ENCODE assay signal across 1 cellular context in genomic region chr15:64093627-64094417, GRCh38.
A peak's percentile ranks its signal among the peaks of the same experiment; 100 is the strongest.
TF ChIP-seq lines count a peak whose summit lies in the region.

CIAO2A (minus strand) TSS chr15:64093838; CDS start chr15:64093768, 70 bp downstream.

TF ChIP-seq in HepG2, 621 proteins besides CTCF, POLR2A, EP300 and RAD21 (continued from another document and continues in another):
- TF ChIP-seq, protein P1, sequence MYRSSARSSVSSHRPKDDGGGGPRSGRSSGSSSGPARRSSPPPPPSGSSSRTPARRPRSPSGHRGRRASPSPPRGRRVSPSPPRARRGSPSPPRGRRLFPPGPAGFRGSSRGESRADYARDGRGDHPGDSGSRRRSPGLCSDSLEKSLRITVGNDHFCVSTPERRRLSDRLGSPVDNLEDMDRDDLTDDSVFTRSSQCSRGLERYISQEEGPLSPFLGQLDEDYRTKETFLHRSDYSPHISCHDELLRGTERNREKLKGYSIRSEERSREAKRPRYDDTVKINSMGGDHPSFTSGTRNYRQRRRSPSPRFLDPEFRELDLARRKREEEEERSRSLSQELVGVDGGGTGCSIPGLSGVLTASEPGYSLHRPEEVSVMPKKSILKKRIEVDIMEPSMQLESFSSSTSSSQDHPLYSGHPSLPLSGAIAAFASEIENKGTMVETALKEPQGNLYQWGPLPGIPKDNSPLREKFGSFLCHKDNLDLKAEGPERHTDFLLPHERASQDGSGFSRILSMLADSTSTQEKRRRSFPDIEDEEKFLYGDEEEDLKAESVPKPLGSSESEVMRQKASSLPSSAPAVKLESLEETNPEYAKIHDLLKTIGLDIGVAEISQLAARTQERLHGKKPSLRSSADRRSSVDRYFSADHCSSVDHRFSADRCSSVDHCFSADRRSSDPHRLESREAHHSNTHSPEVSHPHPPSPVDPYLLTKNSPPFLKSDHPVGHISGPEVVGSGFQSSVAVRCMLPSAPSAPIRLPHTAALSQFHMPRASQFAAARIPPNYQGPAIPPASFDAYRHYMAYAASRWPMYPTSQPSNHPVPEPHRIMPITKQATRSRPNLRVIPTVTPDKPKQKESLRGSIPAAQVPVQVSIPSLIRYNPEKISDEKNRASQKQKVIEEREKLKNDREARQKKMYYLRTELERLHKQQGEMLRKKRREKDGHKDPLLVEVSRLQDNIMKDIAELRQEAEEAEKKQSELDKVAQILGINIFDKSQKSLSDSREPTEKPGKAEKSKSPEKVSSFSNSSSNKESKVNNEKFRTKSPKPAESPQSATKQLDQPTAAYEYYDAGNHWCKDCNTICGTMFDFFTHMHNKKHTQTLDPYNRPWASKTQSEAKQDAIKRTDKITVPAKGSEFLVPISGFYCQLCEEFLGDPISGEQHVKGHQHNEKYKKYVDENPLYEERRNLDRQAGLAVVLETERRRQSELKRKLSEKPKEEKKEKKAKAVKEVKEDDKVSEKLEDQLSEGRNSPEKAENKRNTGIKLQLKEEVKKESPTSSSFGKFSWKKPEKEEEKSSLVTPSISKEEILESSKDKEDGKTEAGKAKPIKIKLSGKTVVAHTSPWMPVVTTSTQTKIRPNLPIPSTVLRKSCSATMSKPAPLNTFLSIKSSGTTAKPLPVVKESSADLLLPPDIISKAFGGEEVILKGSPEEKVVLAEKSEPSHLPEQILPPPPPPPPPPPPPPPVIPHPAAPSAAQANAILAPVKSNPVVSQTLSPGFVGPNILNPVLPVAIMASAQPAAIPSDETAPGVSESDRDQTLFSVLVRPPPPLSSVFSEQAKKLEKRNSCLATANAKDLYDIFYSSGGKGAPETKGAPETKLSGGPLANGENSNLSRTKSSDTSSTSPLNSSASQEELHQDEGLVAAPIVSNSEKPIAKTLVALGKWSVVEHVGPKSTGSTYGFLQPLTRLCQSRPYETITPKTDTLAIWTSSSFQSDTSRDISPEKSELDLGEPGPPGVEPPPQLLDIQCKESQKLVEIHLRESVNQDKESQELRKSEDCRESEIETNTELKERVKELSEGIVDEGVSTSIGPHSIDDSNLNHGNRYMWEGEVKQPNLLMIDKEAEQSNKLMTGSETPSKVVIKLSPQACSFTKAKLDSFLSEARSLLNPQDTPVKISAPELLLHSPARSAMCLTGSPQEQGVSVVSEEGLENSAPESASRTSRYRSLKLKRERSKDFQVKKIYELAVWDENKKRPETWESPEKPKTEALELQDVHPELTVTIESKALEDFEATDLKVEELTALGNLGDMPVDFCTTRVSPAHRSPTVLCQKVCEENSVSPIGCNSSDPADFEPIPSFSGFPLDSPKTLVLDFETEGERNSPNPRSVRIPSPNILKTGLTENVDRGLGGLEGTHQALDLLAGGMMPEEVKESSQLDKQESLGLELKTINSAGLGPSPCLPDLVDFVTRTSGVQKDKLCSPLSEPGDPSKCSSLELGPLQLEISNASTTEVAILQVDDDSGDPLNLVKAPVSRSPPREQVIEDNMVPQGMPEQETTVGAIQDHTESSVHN (CRISPR knock-in tag; IDR thresholded peaks at IDR 0.05), result no peak
- peak; percentile 45 for TF ChIP-seq ZNF605 (CRISPR knock-in tag; IDR thresholded peaks at IDR 0.05)
- TF ChIP-seq TRIM22 (IDR thresholded peaks at IDR 0.05), result no peak
- TF ChIP-seq ZNF460 (CRISPR knock-in tag; IDR thresholded peaks at IDR 0.05; ENCODE audit: borderline replicate concordance), result no peak; the same call in 1 of the 2 replicates
- TF ChIP-seq ZNF616 (CRISPR knock-in tag; IDR thresholded peaks at IDR 0.05; ENCODE audit: low read depth), result no peak
- TF ChIP-seq, protein P2, sequence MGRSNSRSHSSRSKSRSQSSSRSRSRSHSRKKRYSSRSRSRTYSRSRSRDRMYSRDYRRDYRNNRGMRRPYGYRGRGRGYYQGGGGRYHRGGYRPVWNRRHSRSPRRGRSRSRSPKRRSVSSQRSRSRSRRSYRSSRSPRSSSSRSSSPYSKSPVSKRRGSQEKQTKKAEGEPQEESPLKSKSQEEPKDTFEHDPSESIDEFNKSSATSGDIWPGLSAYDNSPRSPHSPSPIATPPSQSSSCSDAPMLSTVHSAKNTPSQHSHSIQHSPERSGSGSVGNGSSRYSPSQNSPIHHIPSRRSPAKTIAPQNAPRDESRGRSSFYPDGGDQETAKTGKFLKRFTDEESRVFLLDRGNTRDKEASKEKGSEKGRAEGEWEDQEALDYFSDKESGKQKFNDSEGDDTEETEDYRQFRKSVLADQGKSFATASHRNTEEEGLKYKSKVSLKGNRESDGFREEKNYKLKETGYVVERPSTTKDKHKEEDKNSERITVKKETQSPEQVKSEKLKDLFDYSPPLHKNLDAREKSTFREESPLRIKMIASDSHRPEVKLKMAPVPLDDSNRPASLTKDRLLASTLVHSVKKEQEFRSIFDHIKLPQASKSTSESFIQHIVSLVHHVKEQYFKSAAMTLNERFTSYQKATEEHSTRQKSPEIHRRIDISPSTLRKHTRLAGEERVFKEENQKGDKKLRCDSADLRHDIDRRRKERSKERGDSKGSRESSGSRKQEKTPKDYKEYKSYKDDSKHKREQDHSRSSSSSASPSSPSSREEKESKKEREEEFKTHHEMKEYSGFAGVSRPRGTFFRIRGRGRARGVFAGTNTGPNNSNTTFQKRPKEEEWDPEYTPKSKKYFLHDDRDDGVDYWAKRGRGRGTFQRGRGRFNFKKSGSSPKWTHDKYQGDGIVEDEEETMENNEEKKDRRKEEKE (IDR thresholded peaks at IDR 0.05), result no peak
- TF ChIP-seq, protein P3, sequence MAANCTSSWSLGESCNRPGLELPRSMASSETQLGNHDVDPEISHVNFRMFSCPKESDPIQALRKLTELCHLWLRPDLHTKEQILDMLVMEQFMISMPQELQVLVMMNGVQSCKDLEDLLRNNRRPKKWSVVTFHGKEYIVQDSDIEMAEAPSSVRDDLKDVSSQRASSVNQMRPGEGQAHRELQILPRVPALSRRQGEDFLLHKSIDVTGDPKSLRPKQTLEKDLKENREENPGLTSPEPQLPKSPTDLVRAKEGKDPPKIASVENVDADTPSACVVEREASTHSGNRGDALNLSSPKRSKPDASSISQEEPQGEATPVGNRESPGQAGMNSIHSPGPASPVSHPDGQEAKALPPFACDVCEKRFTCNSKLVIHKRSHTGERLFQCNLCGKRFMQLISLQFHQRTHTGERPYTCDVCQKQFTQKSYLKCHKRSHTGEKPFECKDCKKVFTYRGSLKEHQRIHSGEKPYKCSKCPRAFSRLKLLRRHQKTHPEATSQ (CRISPR knock-in tag; IDR thresholded peaks at IDR 0.05; ENCODE audit: borderline replicate concordance), result 0 out of 2 replicates have a peak, but pooled peaks have one; percentile 39
- peak; percentile 45; the same call in 1 of the 2 replicates for TF ChIP-seq ZFX (CRISPR knock-in tag; IDR thresholded peaks at IDR 0.05; ENCODE audit: low read depth)
- no peak for TF ChIP-seq CENPBD1 (CRISPR knock-in tag; IDR thresholded peaks at IDR 0.05; ENCODE audit: borderline replicate concordance, low read depth)
- TF ChIP-seq ATF7-NPFF (CRISPR knock-in tag; IDR thresholded peaks at IDR 0.05; ENCODE audit: low read depth), result no peak
- TF ChIP-seq ZFP62 (CRISPR knock-in tag; IDR thresholded peaks at IDR 0.05), result 0 out of 2 replicates have a peak, but pooled peaks have one; percentile 21
- no peak for TF ChIP-seq ZFP41 (CRISPR knock-in tag; IDR thresholded peaks at IDR 0.05; ENCODE audit: borderline replicate concordance)
- TF ChIP-seq CENPT (CRISPR knock-in tag; IDR thresholded peaks at IDR 0.05; ENCODE audit: low read depth), result no peak
- TF ChIP-seq, protein P4, sequence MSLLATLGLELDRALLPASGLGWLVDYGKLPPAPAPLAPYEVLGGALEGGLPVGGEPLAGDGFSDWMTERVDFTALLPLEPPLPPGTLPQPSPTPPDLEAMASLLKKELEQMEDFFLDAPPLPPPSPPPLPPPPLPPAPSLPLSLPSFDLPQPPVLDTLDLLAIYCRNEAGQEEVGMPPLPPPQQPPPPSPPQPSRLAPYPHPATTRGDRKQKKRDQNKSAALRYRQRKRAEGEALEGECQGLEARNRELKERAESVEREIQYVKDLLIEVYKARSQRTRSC (CRISPR knock-in tag; IDR thresholded peaks at IDR 0.05; ENCODE audit: low read depth), result no peak
- TF ChIP-seq IRF2 (CRISPR knock-in tag; IDR thresholded peaks at IDR 0.05), result peak; percentile 89; the same call in 1 of the 2 replicates
- no peak for TF ChIP-seq NONO (IDR thresholded peaks at IDR 0.05)
- TF ChIP-seq NONO (CRISPR knock-in tag; conservative IDR thresholded peaks at IDR 0.05), result peak; percentile 72
- peak; percentile 77 for TF ChIP-seq FOXO1 (CRISPR knock-in tag; IDR thresholded peaks at IDR 0.05)
- no peak for TF ChIP-seq SIX4 (CRISPR knock-in tag; IDR thresholded peaks at IDR 0.05)
- no peak for TF ChIP-seq ZNF263 (CRISPR knock-in tag; IDR thresholded peaks at IDR 0.05)
- TF ChIP-seq HOXA7 (CRISPR knock-in tag; IDR thresholded peaks at IDR 0.05), result no peak
- no peak for TF ChIP-seq ZNF879 (CRISPR knock-in tag; IDR thresholded peaks at IDR 0.05)
- peak; percentile 58 for TF ChIP-seq GABPA (IDR thresholded peaks at IDR 0.05; ENCODE audit: low read depth, low read length)
- TF ChIP-seq GABPA (CRISPR knock-in tag; IDR thresholded peaks at IDR 0.05; ENCODE audit: low read depth), result peak; percentile 93
- peak; percentile 29; the same call in 1 of the 2 replicates for TF ChIP-seq FOXJ3 (CRISPR knock-in tag; IDR thresholded peaks at IDR 0.05; ENCODE audit: borderline replicate concordance)
- no peak for TF ChIP-seq MZF1 (CRISPR knock-in tag; IDR thresholded peaks at IDR 0.05; ENCODE audit: borderline replicate concordance)
- TF ChIP-seq, protein P5, sequence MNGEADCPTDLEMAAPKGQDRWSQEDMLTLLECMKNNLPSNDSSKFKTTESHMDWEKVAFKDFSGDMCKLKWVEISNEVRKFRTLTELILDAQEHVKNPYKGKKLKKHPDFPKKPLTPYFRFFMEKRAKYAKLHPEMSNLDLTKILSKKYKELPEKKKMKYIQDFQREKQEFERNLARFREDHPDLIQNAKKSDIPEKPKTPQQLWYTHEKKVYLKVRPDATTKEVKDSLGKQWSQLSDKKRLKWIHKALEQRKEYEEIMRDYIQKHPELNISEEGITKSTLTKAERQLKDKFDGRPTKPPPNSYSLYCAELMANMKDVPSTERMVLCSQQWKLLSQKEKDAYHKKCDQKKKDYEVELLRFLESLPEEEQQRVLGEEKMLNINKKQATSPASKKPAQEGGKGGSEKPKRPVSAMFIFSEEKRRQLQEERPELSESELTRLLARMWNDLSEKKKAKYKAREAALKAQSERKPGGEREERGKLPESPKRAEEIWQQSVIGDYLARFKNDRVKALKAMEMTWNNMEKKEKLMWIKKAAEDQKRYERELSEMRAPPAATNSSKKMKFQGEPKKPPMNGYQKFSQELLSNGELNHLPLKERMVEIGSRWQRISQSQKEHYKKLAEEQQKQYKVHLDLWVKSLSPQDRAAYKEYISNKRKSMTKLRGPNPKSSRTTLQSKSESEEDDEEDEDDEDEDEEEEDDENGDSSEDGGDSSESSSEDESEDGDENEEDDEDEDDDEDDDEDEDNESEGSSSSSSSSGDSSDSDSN (CRISPR knock-in tag; IDR thresholded peaks at IDR 0.05), result 0 out of 2 replicates have a peak, but pooled peaks have one; percentile 30
- TF ChIP-seq TFDP1 (CRISPR knock-in tag; IDR thresholded peaks at IDR 0.05; ENCODE audit: borderline replicate concordance), result peak; percentile 95
- no peak for TF ChIP-seq ZNF362 (CRISPR knock-in tag; IDR thresholded peaks at IDR 0.05; ENCODE audit: borderline replicate concordance)
- no peak for TF ChIP-seq ZNF432 (CRISPR knock-in tag; IDR thresholded peaks at IDR 0.05; ENCODE audit: borderline replicate concordance)
- no peak; the same call in 1 of the 2 replicates for TF ChIP-seq MTF2 (CRISPR knock-in tag; IDR thresholded peaks at IDR 0.05; ENCODE audit: borderline replicate concordance)
- peak; percentile 78; the same call in 1 of the 2 replicates for TF ChIP-seq KMT2B (CRISPR knock-in tag; IDR thresholded peaks at IDR 0.05)
- peak; percentile 57; the same call in 1 of the 2 replicates for TF ChIP-seq ZNF790 (CRISPR knock-in tag; IDR thresholded peaks at IDR 0.05; ENCODE audit: borderline replicate concordance)
- TF ChIP-seq RFXANK (CRISPR knock-in tag; IDR thresholded peaks at IDR 0.05), result no peak
